Comparison of ENCODE assay signal across 8 cellular contexts in the genomic region with DNA sequence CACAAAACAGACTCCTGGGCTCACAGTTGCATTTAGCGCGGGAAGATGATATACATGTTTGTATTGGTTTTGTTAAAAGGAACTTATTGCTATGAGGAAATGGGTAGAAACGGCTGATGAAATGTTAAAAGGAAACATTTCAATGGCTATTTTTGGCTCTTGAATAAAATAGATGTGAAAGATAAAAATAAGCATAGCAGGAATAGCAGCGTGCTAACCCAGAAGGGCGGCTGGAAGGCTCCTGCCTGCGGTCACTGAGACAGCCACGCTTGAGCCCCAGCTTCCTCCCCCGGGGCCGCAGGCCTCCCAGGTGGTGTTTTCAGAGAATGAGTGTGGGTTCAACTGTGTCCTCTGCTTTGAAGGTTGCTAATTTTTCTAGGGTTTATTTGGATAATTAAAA. TPM values are rescaled to one million over a fixed set of nuclear protein-coding genes. Genes with fewer than 3 reads are reported as not detected.
DNase-seq lines count a peak whose midpoint lies in the region; ATAC-seq and TF ChIP-seq lines count a peak whose summit lies in the region.

No MANE protein-coding gene starts in this region.

- H3K4me1 Mint-ChIP-seq in stimulated activated naive CD8-positive, alpha-beta T cell treated with anti-CD3 and anti-CD28 coated beads, Interleukin-15, Interleukin-2, amounts not matched to agents 100 ng/mL and 50 ng/mL, for 24 hours (ENCODE audit: low read depth) = peaks cover 48% of the 10 kb centered on the region

- H3K36me3 ChIP-seq in testis (ENCODE audit: low read depth, missing control alignments) = no peaks in the 10 kb centered on the region

- no peaks in the 10 kb centered on the region for H3K27me3 Mint-ChIP-seq in stimulated activated naive CD8-positive, alpha-beta T cell treated with anti-CD3 and anti-CD28 coated beads, Interleukin-15, Interleukin-2, amounts not matched to agents 100 ng/mL and 50 ng/mL, for 24 hours

- H3K4me1 ChIP-seq in testis = peaks cover 3% of the 10 kb centered on the region

- peaks cover 20% of the 10 kb centered on the region for H3K36me3 Mint-ChIP-seq in stimulated activated naive CD8-positive, alpha-beta T cell treated with anti-CD3 and anti-CD28 coated beads, Interleukin-15, Interleukin-2, amounts not matched to agents 100 ng/mL and 50 ng/mL, for 24 hours (ENCODE audit: low read depth)

- no peak for TF ChIP-seq POLR2A in testis (IDR thresholded peaks at IDR 0.05)

- intact Hi-C loops in testis (cut with DNase I; ENCODE audit: low total_unique reads) = no loop called here

- no peak overlapping the region for H3K4me3 Mint-ChIP-seq in stimulated activated naive CD8-positive, alpha-beta T cell treated with anti-CD3 and anti-CD28 coated beads, Interleukin-15, Interleukin-2, amounts not matched to agents 100 ng/mL and 50 ng/mL, for 24 hours

- no peak for ATAC-seq in stimulated activated naive CD8-positive, alpha-beta T cell treated with anti-CD3 and anti-CD28 coated beads, Interleukin-15, Interleukin-2, amounts not matched to agents 100 U/mL and 50 U/mL, for 24 hours
- peak; percentile 76 for ATAC-seq in HG03045 (IDR thresholded peaks at IDR 0.05; ENCODE audit: unreplicated experiment)

- 68 to 78% methylated on average over 9 of the region's 9 CpGs for WGBS in testis, 2 donors

- DNase-seq in stimulated activated naive CD8-positive, alpha-beta T cell treated with anti-CD3 and anti-CD28 coated beads, Interleukin-15, Interleukin-2, amounts not matched to agents 100 U/mL and 50 U/mL, for 24 hours = no peak
- DNase-seq in SKM-1 treated with dmso at 0.1 percent for 144 hours (lab: John Stamatoyannopoulos, UW; ENCODE audit: unreplicated experiment) (peak; percentile 39), NCI-H69 (lab: John Stamatoyannopoulos, UW) (no peak), testis (no peak), superior temporal gyrus (ENCODE audit: extremely low spot score) (no peak), GOT3 (lab: John Stamatoyannopoulos, UW) (no peak)

- no peaks in the 10 kb centered on the region for H3K9me3 Mint-ChIP-seq in stimulated activated naive CD8-positive, alpha-beta T cell treated with anti-CD3 and anti-CD28 coated beads, Interleukin-15, Interleukin-2, amounts not matched to agents 100 ng/mL and 50 ng/mL, for 24 hours

- H3K4me3 ChIP-seq in testis = no peak overlapping the region

- H3K27me3 ChIP-seq in testis = no peaks in the 10 kb centered on the region

- H3K9me3 ChIP-seq in testis = no peaks in the 10 kb centered on the region

- H3K27ac ChIP-seq in testis = no peak overlapping the region

- peak overlapping the region; percentile 21 for H3K27ac Mint-ChIP-seq in stimulated activated naive CD8-positive, alpha-beta T cell treated with anti-CD3 and anti-CD28 coated beads, Interleukin-15, Interleukin-2, amounts not matched to agents 100 ng/mL and 50 ng/mL, for 24 hours

- no peak for TF ChIP-seq CTCF in testis (IDR thresholded peaks at IDR 0.05)

RNA-seq across cellular contexts. Expression of gene CLCN4, which starts 35.0 kb away (rescaled TPM):
- 10 to 100 TPM in 1 of 2 donors, 1 to 10 TPM in 1; 5.4 to 11.6 TPM for total RNA-seq in testis
- polyA plus RNA-seq in testis (ENCODE audit: insufficient read depth, low read depth, low replicate concordance) = 5.1 TPM
